Comparison of ENCODE assay signal across 15 cellular contexts in the genomic region with DNA sequence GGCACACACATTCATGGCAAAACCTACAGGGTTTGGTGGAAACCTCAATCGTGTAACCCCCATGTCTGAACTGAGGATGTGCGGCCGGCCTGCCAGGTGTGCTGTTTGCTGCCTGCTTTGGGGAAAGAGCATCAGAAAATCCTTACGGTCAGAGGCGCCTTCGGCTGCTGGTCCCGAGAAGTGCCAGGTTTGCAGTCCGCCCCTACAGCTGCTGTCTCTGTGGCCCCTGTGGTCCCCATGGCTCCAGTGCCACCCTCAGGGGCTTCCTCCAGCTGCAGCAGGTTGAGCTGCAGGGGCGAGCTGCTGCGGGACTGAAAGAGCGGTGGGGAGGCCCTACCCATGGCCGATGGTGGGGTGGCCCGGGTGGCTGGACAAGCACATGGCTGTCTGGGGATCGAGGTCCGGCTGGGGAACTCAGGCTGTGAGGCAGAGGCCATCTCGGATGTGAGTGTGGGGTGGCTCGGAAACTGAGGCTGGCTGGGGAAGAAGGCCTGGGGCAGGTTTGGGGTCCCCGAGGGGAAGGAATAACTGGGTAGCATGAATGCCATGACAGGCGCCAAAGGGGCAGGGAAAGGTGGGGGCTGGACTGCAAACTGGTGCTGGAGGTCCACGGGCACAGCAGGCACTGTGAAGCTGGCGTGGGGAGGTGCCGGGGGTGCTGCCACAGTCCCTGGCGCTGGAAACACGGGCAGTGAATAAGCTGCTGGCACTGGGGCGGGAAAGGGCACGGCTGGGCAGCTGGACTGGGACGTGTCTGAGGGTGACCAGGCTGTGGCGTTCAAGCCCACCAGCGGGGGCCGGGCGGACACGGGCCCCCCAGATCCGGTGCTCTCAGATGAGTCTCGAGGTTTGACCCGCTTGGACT. TPM values are rescaled to one million over a fixed set of nuclear protein-coding genes. Genes with fewer than 3 reads are reported as not detected.
DNase-seq lines count a peak whose midpoint lies in the region; ATAC-seq and TF ChIP-seq lines count a peak whose summit lies in the region.
"Had no signal": no experiment of that assay in that cellular context is flagged by ENCODE, and none has a peak within 500 bp of the region (broad histone marks: within the 10 kb centered on the region; RNA-seq: fewer than 3 reads in every experiment).

No MANE protein-coding gene starts in this region.

- no peak overlapping the region for H2BK5ac ChIP-seq in neuronal stem cell (ENCODE audit: low read length)

- H3K9ac ChIP-seq in neuronal stem cell (ENCODE audit: low read depth, low read length, poor library complexity), result no peak overlapping the region

- H3K4me3 ChIP-seq in neuronal stem cell (ENCODE audit: low read length in 2 of 2), result peak overlapping the region in 1 of 2 donors; percentile 4
- H3K4me3 ChIP-seq: HAP-1 had no signal

- H3K9me3 Mint-ChIP-seq in activated naive CD4-positive, alpha-beta T cell treated with anti-CD3 and anti-CD28 coated beads, Interleukin-2, amount 10 ng/mL, durations not matched to agents 7 days and 5 days, result no peaks in the 10 kb centered on the region
- no peaks in the 10 kb centered on the region for H3K9me3 Mint-ChIP-seq in activated naive CD4-positive, alpha-beta T cell treated with anti-CD3 and anti-CD28 coated beads, Interleukin-2, amount 50 U/mL, for 72 hours
- H3K9me3 Mint-ChIP-seq in CD14-positive monocyte, result no peaks in the 10 kb centered on the region
- H3K9me3 Mint-ChIP-seq in dendritic cell treated with granulocyte-macrophage colony-stimulating factor and Interleukin-4, amounts not matched to agents 40 ng/mL and 50 ng/mL, for 4 days, result no peaks in the 10 kb centered on the region
- H3K9me3 Mint-ChIP-seq: CD4-positive, alpha-beta memory T cell had no signal

- H3K4me2 ChIP-seq in neuronal stem cell (ENCODE audit: insufficient read depth, low read length, poor library complexity, severe bottlenecking), result no peak overlapping the region

- no peak for DNase-seq in activated naive CD4-positive, alpha-beta T cell treated with anti-CD3 and anti-CD28 coated beads, Interleukin-2, amount 10 ng/mL, durations not matched to agents 7 days and 5 days
- DNase-seq in activated naive CD4-positive, alpha-beta T cell treated with anti-CD3 and anti-CD28 coated beads, Interleukin-2, amount 50 U/mL, for 72 hours (ENCODE audit: low spot score in 2 of 2), result no peak
- DNase-seq in CD14-positive monocyte (ENCODE audit: low spot score) (peak; percentile 44), neuronal stem cell (ENCODE audit: low spot score) (no peak), AG20443 (ENCODE audit: low spot score) (no peak), DMS53 (lab: John Stamatoyannopoulos, UW) (no peak)
- no peak for DNase-seq in stimulated activated CD8-positive, alpha-beta memory T cell treated with anti-CD3 and anti-CD28 coated beads, Interleukin-4, amount 100 ng/mL, for 48 hours
- DNase-seq: ACHN; C1 segment of cervical spinal cord; CD4-positive, alpha-beta memory T cell; DMS79 treated with DMSO at 0.1 percent for 48 hours; EL had no signal

- no peak overlapping the region for H3K23ac ChIP-seq in neuronal stem cell (ENCODE audit: low read depth, low read length, poor library complexity)

- ATAC-seq in activated naive CD4-positive, alpha-beta T cell treated with anti-CD3 and anti-CD28 coated beads, Interleukin-2, amount 50 U/mL, for 72 hours, result no peak

- peak overlapping the region; percentile 29 for H3K18ac ChIP-seq in neuronal stem cell (ENCODE audit: low read length)

- peaks cover 13% of the 10 kb centered on the region for H3K36me3 Mint-ChIP-seq in activated naive CD4-positive, alpha-beta T cell treated with anti-CD3 and anti-CD28 coated beads, Interleukin-2, amount 10 ng/mL, durations not matched to agents 7 days and 5 days
- peaks cover 0 to 6% of the 10 kb centered on the region in 2 donors for H3K36me3 Mint-ChIP-seq in activated naive CD4-positive, alpha-beta T cell treated with anti-CD3 and anti-CD28 coated beads, Interleukin-2, amount 50 U/mL, for 72 hours
- peaks cover 77 to 93% of the 10 kb centered on the region in 2 donors for H3K36me3 Mint-ChIP-seq in CD14-positive monocyte
- peaks cover 100% of the 10 kb centered on the region for H3K36me3 Mint-ChIP-seq in dendritic cell treated with granulocyte-macrophage colony-stimulating factor and Interleukin-4, amounts not matched to agents 40 ng/mL and 50 ng/mL, for 4 days (ENCODE audit: low read depth)

- peak overlapping the region; percentile 31 for H2AK5ac ChIP-seq in neuronal stem cell (ENCODE audit: low read depth, low read length)

- H4K8ac ChIP-seq in neuronal stem cell (ENCODE audit: low read depth, low read length), result no peak overlapping the region

- H2BK12ac ChIP-seq in neuronal stem cell (ENCODE audit: low read length), result no peak overlapping the region

- no peaks in the 10 kb centered on the region for H3K27me3 ChIP-seq in neuronal stem cell (ENCODE audit: control insufficient read depth in 3 of 3, insufficient read depth in 3 of 3, low read depth in 1 of 3, low read length in 3 of 3)

- no peak overlapping the region for H3K27ac ChIP-seq in neuronal stem cell (replicated peaks; ENCODE audit: low read length)

- H3K14ac ChIP-seq in neuronal stem cell (ENCODE audit: low read length), result no peak overlapping the region

- peaks cover 3% of the 10 kb centered on the region for H3K4me1 Mint-ChIP-seq in activated naive CD4-positive, alpha-beta T cell treated with anti-CD3 and anti-CD28 coated beads, Interleukin-2, amount 10 ng/mL, durations not matched to agents 7 days and 5 days
- H3K4me1 Mint-ChIP-seq in CD14-positive monocyte, result no peaks in the 10 kb centered on the region
- H3K4me1 Mint-ChIP-seq in dendritic cell treated with granulocyte-macrophage colony-stimulating factor and Interleukin-4, amounts not matched to agents 40 ng/mL and 50 ng/mL, for 4 days (ENCODE audit: low read depth), result no peaks in the 10 kb centered on the region
- H3K4me1 Mint-ChIP-seq: B cell had no signal

- H3K4me1 ChIP-seq in neuronal stem cell (ENCODE audit: control insufficient read depth in 2 of 2, insufficient read depth in 1 of 2, low read depth in 1 of 2, low read length in 2 of 2), result no peaks in the 10 kb centered on the region
- H3K4me1 ChIP-seq: HAP-1 had no signal

- no peaks in the 10 kb centered on the region for H3K9me3 ChIP-seq in neuronal stem cell (replicated peaks in 1 of 2; ENCODE audit: control insufficient read depth in 2 of 2, insufficient read depth in 1 of 2, low read depth in 1 of 2, low read length in 2 of 2)
- H3K9me3 ChIP-seq: HAP-1 had no signal

- H4K91ac ChIP-seq in neuronal stem cell (ENCODE audit: low read depth, low read length, poor library complexity), result no peak overlapping the region

- CTCF ChIA-PET in activated naive CD4-positive, alpha-beta T cell treated with anti-CD3 and anti-CD28 coated beads, Interleukin-2, amount 10 ng/mL, durations not matched to agents 7 days and 5 days (lab: Charles Lee), result interaction anchor here (3.0 kb wide), 1 partner anchor 11 kb away, joined by 10 read pairs; no protein-coding TSS in a partner anchor

- no peak overlapping the region for H3K4me3 Mint-ChIP-seq in activated naive CD4-positive, alpha-beta T cell treated with anti-CD3 and anti-CD28 coated beads, Interleukin-2, amount 10 ng/mL, durations not matched to agents 7 days and 5 days
- H3K4me3 Mint-ChIP-seq in CD14-positive monocyte, result no peak overlapping the region
- H3K4me3 Mint-ChIP-seq in dendritic cell treated with granulocyte-macrophage colony-stimulating factor and Interleukin-4, amounts not matched to agents 40 ng/mL and 50 ng/mL, for 4 days, result no peak overlapping the region
- H3K4me3 Mint-ChIP-seq: B cell had no signal

- H3K36me3 ChIP-seq in neuronal stem cell (replicated peaks in 1 of 2; ENCODE audit: control insufficient read depth in 2 of 2, insufficient read depth in 2 of 2, low read length in 2 of 2), result peaks cover 8 to 74% of the 10 kb centered on the region in 2 donors

- no peaks in the 10 kb centered on the region for H3K79me1 ChIP-seq in neuronal stem cell (ENCODE audit: low read depth, low read length)

- intact Hi-C loops in CD14-positive monocyte (cut with micrococcal nuclease), result no loop called here
- intact Hi-C loops in dendritic cell treated with granulocyte-macrophage colony-stimulating factor and Interleukin-4, amounts not matched to agents 40 ng/mL and 50 ng/mL, for 4 days (cut with micrococcal nuclease), result no loop called here

- H3K27ac Mint-ChIP-seq in activated naive CD4-positive, alpha-beta T cell treated with anti-CD3 and anti-CD28 coated beads, Interleukin-2, amount 10 ng/mL, durations not matched to agents 7 days and 5 days, result peak overlapping the region; percentile 24
- H3K27ac Mint-ChIP-seq in activated naive CD4-positive, alpha-beta T cell treated with anti-CD3 and anti-CD28 coated beads, Interleukin-2, amount 50 U/mL, for 72 hours, result no peak overlapping the region
- H3K27ac Mint-ChIP-seq in CD14-positive monocyte, result peak overlapping the region in 2 of 7 donors; percentile 26 to 46
- H3K27ac Mint-ChIP-seq in dendritic cell treated with granulocyte-macrophage colony-stimulating factor and Interleukin-4, amounts not matched to agents 40 ng/mL and 50 ng/mL, for 4 days, result peak overlapping the region; percentile 24
- H3K27ac Mint-ChIP-seq: B cell had no signal

- WGBS in neuronal stem cell (ENCODE audit: extremely low coverage in 2 of 2, insufficient read length in 2 of 2, insufficient replicate concordance in 1 of 2), 2 donors, result no CpG with 5 or more reads among the region's 35 CpGs

- H3K4ac ChIP-seq in neuronal stem cell (ENCODE audit: low read length), result no peak overlapping the region

- H3K27me3 Mint-ChIP-seq in activated naive CD4-positive, alpha-beta T cell treated with anti-CD3 and anti-CD28 coated beads, Interleukin-2, amount 10 ng/mL, durations not matched to agents 7 days and 5 days, result no peaks in the 10 kb centered on the region
- peaks cover 0 to 2% (median 2%) of the 10 kb centered on the region in 3 donors for H3K27me3 Mint-ChIP-seq in CD14-positive monocyte (ENCODE audit: low read depth in 3 of 3)
- H3K27me3 Mint-ChIP-seq in dendritic cell treated with granulocyte-macrophage colony-stimulating factor and Interleukin-4, amounts not matched to agents 40 ng/mL and 50 ng/mL, for 4 days, result no peaks in the 10 kb centered on the region
- H3K27me3 Mint-ChIP-seq: B cell; CD4-positive, alpha-beta memory T cell had no signal

- TF ChIP-seq CTCF in CD14-positive monocyte (IDR thresholded peaks at IDR 0.05), result no peak

- no peak overlapping the region for H2BK15ac ChIP-seq in neuronal stem cell (ENCODE audit: low read length)

- no peak overlapping the region for H2BK120ac ChIP-seq in neuronal stem cell (ENCODE audit: low read depth, low read length)

- no peak overlapping the region for H2AFZ ChIP-seq in neuronal stem cell (ENCODE audit: low read length)

RNA-seq across cellular contexts. Expression of a gene that starts 13.2 kb away (rescaled TPM):
- total RNA-seq in activated naive CD4-positive, alpha-beta T cell treated with anti-CD3 and anti-CD28 coated beads, Interleukin-2, amount 50 U/mL, for 72 hours, result 1 to 10 TPM; 4.7 to 5.1 TPM
- 1 to 10 TPM; 2.1 to 4.0 TPM for polyA plus RNA-seq in CD14-positive monocyte
- 19.8 TPM for polyA plus RNA-seq in neuronal stem cell (2013, experiment 1 of 2)
- 18.8 TPM for polyA plus RNA-seq in neuronal stem cell (2013, experiment 2 of 2)

RNA-seq across cellular contexts. Expression of a gene that starts 35.4 kb away (rescaled TPM):
- total RNA-seq in activated naive CD4-positive, alpha-beta T cell treated with anti-CD3 and anti-CD28 coated beads, Interleukin-2, amount 50 U/mL, for 72 hours, result 10 to 100 TPM; 11.5 to 15.0 TPM
- 1 to 10 TPM; 1.6 to 3.1 TPM for polyA plus RNA-seq in CD14-positive monocyte
- 2.4 TPM for polyA plus RNA-seq in neuronal stem cell (2013, experiment 1 of 2)
- polyA plus RNA-seq in neuronal stem cell (2013, experiment 2 of 2), result 2.6 TPM

RNA-seq across cellular contexts. Expression of a gene that starts 49.5 kb away (rescaled TPM):
- total RNA-seq in activated naive CD4-positive, alpha-beta T cell treated with anti-CD3 and anti-CD28 coated beads, Interleukin-2, amount 50 U/mL, for 72 hours, result 10 to 100 TPM; 40.7 to 64.8 TPM
- 10 to 100 TPM; 23.2 to 29.3 TPM for polyA plus RNA-seq in CD14-positive monocyte
- polyA plus RNA-seq in neuronal stem cell (2013, experiment 1 of 2), result 21.1 TPM
- polyA plus RNA-seq in neuronal stem cell (2013, experiment 2 of 2), result 19.3 TPM

Comparison
In these comparisons a context has a peak if more than half of its experiments do, and no peak if none do; other contexts are left out.
1. H3K27ac Mint-ChIP-seq: peak in activated naive CD4-positive, alpha-beta T cell treated with anti-CD3 and anti-CD28 coated beads, Interleukin-2, amount 10 ng/mL, durations not matched to agents 7 days and 5 days (single experiment) and dendritic cell treated with granulocyte-macrophage colony-stimulating factor and Interleukin-4, amounts not matched to agents 40 ng/mL and 50 ng/mL, for 4 days (single experiment); none in activated naive CD4-positive, alpha-beta T cell treated with anti-CD3 and anti-CD28 coated beads, Interleukin-2, amount 50 U/mL, for 72 hours (0 of 2).